ENCODE assay signal across 34 cellular contexts in the genomic region with DNA sequence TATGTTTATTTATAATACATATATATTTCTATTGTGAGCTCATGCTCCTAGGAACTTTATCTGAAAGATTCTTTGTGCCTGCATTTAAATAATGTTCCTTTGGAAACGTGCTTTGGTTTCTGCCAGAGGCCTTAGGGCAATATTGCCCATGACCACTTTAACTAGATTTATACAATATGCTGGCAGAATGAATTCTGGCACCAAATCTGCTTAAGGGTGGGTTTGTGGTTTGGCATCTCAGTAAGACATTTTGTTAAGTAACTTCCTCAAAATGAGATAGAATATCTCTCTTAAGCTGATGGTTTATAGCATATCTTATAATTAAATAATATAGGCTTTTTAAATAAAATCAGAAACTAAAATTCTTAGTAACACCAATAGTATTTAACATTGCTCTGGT.
DNase-seq lines count a peak whose midpoint lies in the region; ATAC-seq, FAIRE-seq and TF ChIP-seq lines count a peak whose summit lies in the region.
"Had no signal": no experiment of that assay in that cellular context is flagged by ENCODE, and none has a peak within 500 bp of the region (broad histone marks: within the 10 kb centered on the region; RNA-seq: fewer than 3 reads in every experiment).

No MANE protein-coding gene starts in this region.

- H3K36me3 Mint-ChIP-seq in memory B cell, result peaks cover 9% of the 10 kb centered on the region
- H3K36me3 Mint-ChIP-seq: neural progenitor cell; stimulated activated effector memory CD8-positive, alpha-beta T cell treated with anti-CD3 and anti-CD28 coated beads, Interleukin-12 subunit alpha, Interleukin-12 subunit beta, amount 100 ng/mL, for 72 hours had no signal

- H3K27me3 ChIP-seq in SU-DHL-6 (ENCODE audit: low read length), result no peaks in the 10 kb centered on the region
- H3K27me3 ChIP-seq in right atrium auricular region, result no peaks in the 10 kb centered on the region
- H3K27me3 ChIP-seq: cardiac muscle cell, colonic mucosa, heart left ventricle, neural progenitor cell had no signal

- no peak overlapping the region for H3K27ac Mint-ChIP-seq in memory B cell
- H3K27ac Mint-ChIP-seq: activated CD4-positive, alpha-beta memory T cell treated with anti-CD3 and anti-CD28 coated beads, Interleukin-2, amount 10 ng/mL, durations not matched to agents 7 days and 5 days; activated naive CD4-positive, alpha-beta T cell treated with anti-CD3 and anti-CD28 coated beads, Interleukin-2, amount 50 U/mL, for 24 hours; activated T-helper 2 cell treated with anti-CD3 and anti-CD28 coated beads, Interferon-gamma antibody, Interleukin-2, Interleukin-4, amounts not matched to agents 10 μg/mL and 5 μg/mL and 100 μg/mL, durations not matched to agents 14 hours and 24 hours and 36 hours; neural progenitor cell; stimulated activated effector memory CD8-positive, alpha-beta T cell treated with anti-CD3 and anti-CD28 coated beads, Interleukin-12 subunit alpha, Interleukin-12 subunit beta, amount 100 ng/mL, for 72 hours had no signal

- peak; percentile 65 for FAIRE-seq in H54 (lab: Jason Lieb, UNC)
- FAIRE-seq: GM12892, HepG2 had no signal

- no peaks in the 10 kb centered on the region for H3K4me1 ChIP-seq in right atrium auricular region
- H3K4me1 ChIP-seq: colonic mucosa, neural progenitor cell had no signal

- no peak for TF ChIP-seq POLR2A in H54 (IDR thresholded peaks at IDR 0.05; ENCODE audit: low read depth, low read length)

- H3K9me2 ChIP-seq in SU-DHL-6 (replicated peaks; ENCODE audit: insufficient read depth, low read length), result no peaks in the 10 kb centered on the region

- no peaks in the 10 kb centered on the region for H3K9me3 ChIP-seq in SU-DHL-6 (ENCODE audit: insufficient read depth, low read length)
- no peaks in the 10 kb centered on the region for H3K9me3 ChIP-seq in right atrium auricular region
- H3K9me3 ChIP-seq: colonic mucosa, heart left ventricle had no signal

- peak overlapping the region; percentile 83 for H3K27ac ChIP-seq in SU-DHL-6 (ENCODE audit: low read depth, low read length)
- no peak overlapping the region for H3K27ac ChIP-seq in right atrium auricular region
- H3K27ac ChIP-seq: cardiac muscle cell, colonic mucosa, heart left ventricle, neural progenitor cell had no signal

- H2AFZ ChIP-seq in SU-DHL-6 (ENCODE audit: low read depth, low read length, severe bottlenecking), result peak overlapping the region; percentile 36
- H2AFZ ChIP-seq: neural progenitor cell had no signal

- H3K4me3 ChIP-seq in SU-DHL-6 (ENCODE audit: insufficient read depth, low read length, poor library complexity, severe bottlenecking) (no peak overlapping the region), right atrium auricular region (no peak overlapping the region)
- H3K4me3 ChIP-seq: cardiac muscle cell, colonic mucosa, heart left ventricle, neural progenitor cell had no signal

- DNase-seq in H54 (ENCODE audit: insufficient read length, low spot score) (no peak), NOMO-1 (lab: John Stamatoyannopoulos, UW; ENCODE audit: unreplicated experiment in 2 of 2) (peak; percentile 43 to 82), memory B cell (ENCODE audit: low spot score in 2 of 2) (no peak), right atrium auricular region (ENCODE audit: low spot score) (no peak), activated T-cell treated with anti-CD3 and anti-CD28 coated beads for 4 hours (no peak)
- DNase-seq: activated CD4-positive, alpha-beta memory T cell treated with anti-CD3 and anti-CD28 coated beads, Interleukin-2, amount 10 ng/mL, durations not matched to agents 7 days and 5 days; activated CD4-positive, alpha-beta T cell treated with anti-CD3 and anti-CD28 coated beads for 1 hour; activated CD8-positive, alpha-beta memory T cell treated with anti-CD3 and anti-CD28 coated beads, Interleukin-2, amount 50 U/mL, for 48 hours; anterior cingulate cortex; C1 segment of cervical spinal cord; Calu3; colonic mucosa; effector memory CD4-positive, alpha-beta T cell; erythroblast; GOT3; heart left ventricle; NCI-H1417 treated with DMSO at 0.1 percent for 48 hours; NCI-H2107; NCI-H774; right cardiac atrium; stimulated activated CD4-positive, alpha-beta T cell treated with anti-CD3 and anti-CD28 coated beads, Interleukin-4, amount 100 ng/mL, for 1 hour; SW 1271; T-helper 9 cell; trophoblast cell had no signal

- peak overlapping the region; percentile 56 for H3K4me2 ChIP-seq in SU-DHL-6 (ENCODE audit: low read depth, low read length, poor library complexity, severe bottlenecking)
- H3K4me2 ChIP-seq: neural progenitor cell had no signal

- peaks cover 5% of the 10 kb centered on the region for H3K9me3 Mint-ChIP-seq in memory B cell
- H3K9me3 Mint-ChIP-seq: neural progenitor cell had no signal

- peaks cover 18% of the 10 kb centered on the region for H3K4me1 Mint-ChIP-seq in memory B cell
- H3K4me1 Mint-ChIP-seq: neural progenitor cell; stimulated activated effector memory CD8-positive, alpha-beta T cell treated with anti-CD3 and anti-CD28 coated beads, Interleukin-12 subunit alpha, Interleukin-12 subunit beta, amount 100 ng/mL, for 72 hours had no signal

- H3K36me3 ChIP-seq in SU-DHL-6 (ENCODE audit: low read length) (no peaks in the 10 kb centered on the region), right atrium auricular region (no peaks in the 10 kb centered on the region)
- H3K36me3 ChIP-seq: cardiac muscle cell, colonic mucosa, heart left ventricle, neural progenitor cell had no signal

- no peak overlapping the region for H3K9ac ChIP-seq in SU-DHL-6 (ENCODE audit: low read length)
- H3K9ac ChIP-seq: neural progenitor cell had no signal

- TF ChIP-seq CTCF in SU-DHL-6 (IDR thresholded peaks at IDR 0.05; ENCODE audit: insufficient read depth, low read length, poor library complexity, severe bottlenecking) (no peak), right atrium auricular region (IDR thresholded peaks at IDR 0.05) (no peak)

- H3K27me3 Mint-ChIP-seq in memory B cell, result no peaks in the 10 kb centered on the region
- H3K27me3 Mint-ChIP-seq: activated CD4-positive, alpha-beta memory T cell treated with anti-CD3 and anti-CD28 coated beads, Interleukin-2, amount 10 ng/mL, durations not matched to agents 7 days and 5 days; activated naive CD4-positive, alpha-beta T cell treated with anti-CD3 and anti-CD28 coated beads, Interleukin-2, amount 50 U/mL, for 24 hours had no signal

- no peaks in the 10 kb centered on the region for H3K79me2 ChIP-seq in SU-DHL-6 (ENCODE audit: insufficient read depth, low read length)

- ATAC-seq in memory B cell (ENCODE audit: low read depth) (peak; percentile 34), GM21390 (IDR thresholded peaks at IDR 0.05; ENCODE audit: unreplicated experiment) (no peak)
- ATAC-seq: heart left ventricle; HepG2; right cardiac atrium; Right ventricle myocardium inferior; stimulated activated effector memory CD8-positive, alpha-beta T cell treated with anti-CD3 and anti-CD28 coated beads, Interleukin-12 subunit alpha, Interleukin-12 subunit beta, amount 100 ng/mL, for 72 hours had no signal

- no peaks in the 10 kb centered on the region for H4K20me1 ChIP-seq in SU-DHL-6 (ENCODE audit: low read depth, low read length)

- no peak overlapping the region for H3K4me3 Mint-ChIP-seq in memory B cell
- H3K4me3 Mint-ChIP-seq: activated CD4-positive, alpha-beta memory T cell treated with anti-CD3 and anti-CD28 coated beads, Interleukin-2, amount 10 ng/mL, durations not matched to agents 7 days and 5 days; activated naive CD4-positive, alpha-beta T cell treated with anti-CD3 and anti-CD28 coated beads, Interleukin-2, amount 50 U/mL, for 24 hours; neural progenitor cell; stimulated activated effector memory CD8-positive, alpha-beta T cell treated with anti-CD3 and anti-CD28 coated beads, Interleukin-12 subunit alpha, Interleukin-12 subunit beta, amount 100 ng/mL, for 72 hours had no signal

- H3F3A ChIP-seq in SU-DHL-6 (ENCODE audit: insufficient read depth), result peaks cover 13% of the 10 kb centered on the region; the same call in 1 of the 2 replicates

Comparison
In these comparisons a context has a peak if more than half of its experiments do, and no peak if none do; other contexts are left out.
1. DNase-seq: peak in NOMO-1 (2 of 2); none in H54 (single experiment), memory B cell (0 of 2), right atrium auricular region (single experiment) and activated T-cell treated with anti-CD3 and anti-CD28 coated beads for 4 hours (single experiment).